21 cellular contexts compared by ENCODE assay signal in the genomic region with DNA sequence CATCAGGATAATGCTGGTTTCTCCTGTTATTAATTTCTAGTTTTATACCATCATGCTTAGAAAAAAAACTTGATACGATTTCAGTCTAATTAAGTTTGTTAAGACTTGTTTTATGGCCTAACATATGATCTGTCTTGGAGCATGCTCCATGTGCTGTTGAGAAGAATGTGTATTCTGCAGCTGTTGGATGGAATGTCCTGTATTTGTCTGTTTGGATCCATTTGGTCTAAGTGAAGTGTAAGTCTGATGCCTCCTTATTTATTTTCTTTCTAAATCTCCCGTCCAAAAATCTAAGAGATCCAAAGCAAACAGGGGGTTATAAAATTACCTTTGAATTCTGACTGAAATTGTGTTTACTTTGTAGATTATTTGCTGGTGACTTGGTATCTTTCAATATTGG. TPM values are rescaled to one million over a fixed set of nuclear protein-coding genes. Genes with fewer than 3 reads are reported as not detected.
DNase-seq lines count a peak whose midpoint lies in the region; TF ChIP-seq lines count a peak whose summit lies in the region.
"Had no signal": no experiment of that assay in that cellular context is flagged by ENCODE, and none has a peak within 500 bp of the region (broad histone marks: within the 10 kb centered on the region; RNA-seq: fewer than 3 reads in every experiment).

No MANE protein-coding gene starts in this region.

- H3K9ac ChIP-seq in adipocyte (ENCODE audit: low read length): no peak overlapping the region

- H3K4me1 Mint-ChIP-seq in activated T-cell treated with anti-CD3 and anti-CD28 coated beads, Interleukin-2, amount 50 U/mL, for 24 hours (ENCODE audit: low read depth): peaks cover 81% of the 10 kb centered on the region

- H3K27ac Mint-ChIP-seq in activated T-cell treated with anti-CD3 and anti-CD28 coated beads, Interleukin-2, amount 50 U/mL, for 24 hours: peak overlapping the region; percentile 58

- TF ChIP-seq CTCF in HEK293 (tag by site-specific recombination; IDR thresholded peaks at IDR 0.05): no peak

- peaks cover 10% of the 10 kb centered on the region in 2 experiments for H3K36me3 ChIP-seq in HEK293 (ENCODE audit: control insufficient read depth in 2 of 2, insufficient read depth in 1 of 2, low read length in 2 of 2)
- peaks cover 33% of the 10 kb centered on the region for H3K36me3 ChIP-seq in adipocyte (ENCODE audit: control insufficient read depth, insufficient read depth, low read length, severe bottlenecking)

- no peak overlapping the region for H3K27ac ChIP-seq in HEK293 (ENCODE audit: extremely low read depth, low read depth, low read length)
- H3K27ac ChIP-seq: HL-60 had no signal

- no peaks in the 10 kb centered on the region for H3K27me3 ChIP-seq in adipocyte (replicated peaks; ENCODE audit: control insufficient read depth, insufficient read depth, low read length)
- H3K27me3 ChIP-seq: MG63 had no signal

- no peaks in the 10 kb centered on the region for H3K27me3 Mint-ChIP-seq in activated T-cell treated with anti-CD3 and anti-CD28 coated beads, Interleukin-2, amount 50 U/mL, for 24 hours
- H3K27me3 Mint-ChIP-seq: CD4-positive, CD25-positive, alpha-beta regulatory T cell had no signal

- DNase-seq in activated T-cell treated with anti-CD3 and anti-CD28 coated beads, Interleukin-2, amount 50 U/mL, for 24 hours: no peak
- no peak for DNase-seq in activated T-cell treated with anti-CD3 and anti-CD28 coated beads, Interleukin-2, amount 50 U/mL, for 48 hours
- DNase-seq in adipocyte (ENCODE audit: low read depth) (peak; percentile 24), myocyte (ENCODE audit: low read depth) (peak; percentile 42), germinal center (ENCODE audit: low spot score) (no peak), SW480 (ENCODE audit: low spot score) (no peak), NCI-H128 (lab: John Stamatoyannopoulos, UW; ENCODE audit: unreplicated experiment) (no peak)
- DNase-seq: AML-193; CD4-positive, CD25-positive, alpha-beta regulatory T cell; DMS79; HCEC 1CT; KBM-7; MG63; NCI-H1092 treated with DMSO at 0.1 percent for 48 hours; NCI-H1930; NCI-H2171; NCI-H774 had no signal

- H3K4me3 Mint-ChIP-seq in activated T-cell treated with anti-CD3 and anti-CD28 coated beads, Interleukin-2, amount 50 U/mL, for 24 hours: no peak overlapping the region

- H3K9me3 Mint-ChIP-seq in activated T-cell treated with anti-CD3 and anti-CD28 coated beads, Interleukin-2, amount 50 U/mL, for 24 hours: no peaks in the 10 kb centered on the region
- H3K9me3 Mint-ChIP-seq: CD4-positive, CD25-positive, alpha-beta regulatory T cell had no signal

- POLR2A ChIA-PET in HEK293 (lab: Yijun Ruan, JAX): no interaction called here

- peaks cover 31% of the 10 kb centered on the region for H3K4me1 ChIP-seq in HEK293 (ENCODE audit: control insufficient read depth, insufficient read depth, low read length)
- H3K4me1 ChIP-seq in adipocyte (ENCODE audit: control insufficient read depth, insufficient read depth, low read length): peaks cover 35% of the 10 kb centered on the region

- CTCF ChIA-PET in HEK293 (lab: Yijun Ruan, JAX): interaction anchor here (1.0 to 1.7 kb wide), 2 partner anchors 78 to 86 kb away, joined by 4 to 5 read pairs; no protein-coding TSS in a partner anchor

- H3K4me3 ChIP-seq in HEK293 (ENCODE audit: low read depth, low read length): no peak overlapping the region
- no peak overlapping the region for H3K4me3 ChIP-seq in adipocyte (ENCODE audit: low read length)
- H3K4me3 ChIP-seq: MG63 had no signal

- H3K36me3 Mint-ChIP-seq in activated T-cell treated with anti-CD3 and anti-CD28 coated beads, Interleukin-2, amount 50 U/mL, for 24 hours (ENCODE audit: low read depth): peaks cover 91% of the 10 kb centered on the region

- H3K9me3 ChIP-seq in HEK293 (ENCODE audit: control insufficient read depth, insufficient read depth, low read depth, low read length): no peaks in the 10 kb centered on the region
- H3K9me3 ChIP-seq in adipocyte (ENCODE audit: control insufficient read depth, low read length): no peaks in the 10 kb centered on the region
- H3K9me3 ChIP-seq: MG63 had no signal

TF ChIP-seq in HEK293, 187 proteins besides CTCF, POLR2A, EP300 and RAD21:
- TF ChIP-seq ZNF341 (tag by site-specific recombination; IDR thresholded peaks at IDR 0.05; ENCODE audit: low read depth) (peak; percentile 31; the same call in 1 of the 2 replicates), ZNF521 (tag by site-specific recombination; IDR thresholded peaks at IDR 0.05) (no peak)

RNA-seq across cellular contexts. Expression of a gene that starts 5.5 kb away (rescaled TPM):
- 116 and 132 TPM in 2 replicates for total RNA-seq in myocyte
- 182 TPM for polyA plus RNA-seq in myocyte (2012)

RNA-seq across cellular contexts. Expression of a gene that starts 30.0 kb away (rescaled TPM):
- total RNA-seq in myocyte: 0.42 TPM in 1 of 2 replicates, not detected in the other
- polyA plus RNA-seq in myocyte (2012): not detected
- total RNA-seq: CD4-positive, CD25-positive, alpha-beta regulatory T cell; NCI-H460; Right ventricle myocardium inferior had no signal

Comparison
In these comparisons a context has a peak if more than half of its experiments do, and no peak if none do; other contexts are left out.
1. DNase-seq: peak in adipocyte (single experiment) and myocyte (single experiment); none in activated T-cell treated with anti-CD3 and anti-CD28 coated beads, Interleukin-2, amount 50 U/mL, for 24 hours (single experiment), activated T-cell treated with anti-CD3 and anti-CD28 coated beads, Interleukin-2, amount 50 U/mL, for 48 hours (0 of 2), germinal center (single experiment), SW480 (single experiment) and NCI-H128 (single experiment).